ENCODE assay signal across 8 cellular contexts in the genomic region with DNA sequence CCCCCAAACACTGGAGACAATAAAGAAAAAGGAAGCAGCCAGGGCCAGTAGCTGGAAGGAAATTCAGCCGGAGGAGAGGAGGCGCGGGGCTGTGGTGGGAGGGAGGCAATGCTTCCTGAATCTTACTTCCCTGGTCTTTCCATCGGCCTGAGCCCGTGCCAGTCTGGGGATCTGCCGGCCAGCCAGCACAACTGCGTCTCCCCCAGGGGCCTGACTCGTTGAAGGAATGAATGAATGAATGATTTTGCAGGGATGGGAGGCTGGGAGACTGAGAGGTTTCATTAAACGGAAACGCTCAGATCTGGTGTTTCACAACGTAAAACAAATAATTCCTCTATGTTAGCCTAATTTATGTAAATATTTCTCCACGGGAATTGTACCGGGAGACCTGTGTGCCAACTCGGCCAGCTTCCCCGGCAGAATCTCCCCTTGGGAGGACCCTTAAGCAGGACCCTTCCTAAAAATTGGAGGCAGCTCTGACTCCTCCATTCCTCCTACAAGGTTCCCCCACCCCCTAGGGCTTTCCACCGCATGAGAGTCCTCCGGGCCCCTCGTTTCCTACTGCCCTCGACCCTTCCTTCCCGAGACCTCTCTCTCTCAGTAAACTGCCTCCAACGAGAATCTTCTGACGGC. TPM values are rescaled to one million over a fixed set of nuclear protein-coding genes. Genes with fewer than 3 reads are reported as not detected.
A peak's percentile ranks its signal among the peaks of the same experiment; 100 is the strongest.
DNase-seq lines count a peak whose midpoint lies in the region; ATAC-seq and TF ChIP-seq lines count a peak whose summit lies in the region.

No MANE protein-coding gene starts in this region.

- peak overlapping the region; percentile 74 for H2AFZ ChIP-seq in smooth muscle cell (ENCODE audit: low read depth)

- WGBS in smooth muscle cell (ENCODE audit: low lambda C conversion rate), result 31% methylated on average over 22 of the region's 22 CpGs

- H3K9ac ChIP-seq in smooth muscle cell (ENCODE audit: low read depth), result peak overlapping the region; percentile 62

- H3K9me3 ChIP-seq in right atrium auricular region, result no peaks in the 10 kb centered on the region
- no peaks in the 10 kb centered on the region for H3K9me3 ChIP-seq in smooth muscle cell (replicated peaks; ENCODE audit: low read depth)

- TF ChIP-seq CTCF in HL-60 (IDR thresholded peaks at IDR 0.05; ENCODE audit: insufficient read depth, low read length), result no peak
- no peak for TF ChIP-seq CTCF in WI38 (IDR thresholded peaks at IDR 0.05; ENCODE audit: low read depth, low read length)
- TF ChIP-seq CTCF in right atrium auricular region (IDR thresholded peaks at IDR 0.05), result no peak
- no peak for TF ChIP-seq CTCF in smooth muscle cell (IDR thresholded peaks at IDR 0.05; ENCODE audit: borderline replicate concordance, insufficient read depth, poor library complexity, severe bottlenecking)

- peaks cover 3% of the 10 kb centered on the region for H3F3A ChIP-seq in smooth muscle cell (ENCODE audit: low read depth)

- ATAC-seq in HG03108 (IDR thresholded peaks at IDR 0.05; ENCODE audit: unreplicated experiment) (no peak), HG03196 (IDR thresholded peaks at IDR 0.05; ENCODE audit: unreplicated experiment) (no peak), GM19023 (IDR thresholded peaks at IDR 0.05; ENCODE audit: unreplicated experiment) (no peak)

- H3K4me3 ChIP-seq in HL-60 (replicated peaks; ENCODE audit: insufficient read depth, low read length) (peak overlapping the region; percentile 62), WI38 (ENCODE audit: low read depth, low read length) (peak overlapping the region; percentile 74), right atrium auricular region (peak overlapping the region; percentile 58 to 68), smooth muscle cell (peak overlapping the region; percentile 85)

- H3K4me2 ChIP-seq in smooth muscle cell, result peak overlapping the region; percentile 98

- H3K4me1 ChIP-seq in right atrium auricular region, result peaks cover 0 to 65% of the 10 kb centered on the region in 2 donors
- peaks cover 18% of the 10 kb centered on the region for H3K4me1 ChIP-seq in smooth muscle cell (ENCODE audit: low read depth)

- no peaks in the 10 kb centered on the region for H3K36me3 ChIP-seq in right atrium auricular region
- no peaks in the 10 kb centered on the region for H3K36me3 ChIP-seq in smooth muscle cell (ENCODE audit: low read depth)

- H3K79me2 ChIP-seq in smooth muscle cell (ENCODE audit: low read depth), result peaks cover 34% of the 10 kb centered on the region

- H4K20me1 ChIP-seq in smooth muscle cell (ENCODE audit: low read depth), result peaks cover 31% of the 10 kb centered on the region

- H3K27me3 ChIP-seq in HL-60 (ENCODE audit: insufficient read depth, poor library complexity, severe bottlenecking) (peaks cover 16% of the 10 kb centered on the region), right atrium auricular region (no peaks in the 10 kb centered on the region), smooth muscle cell (ENCODE audit: low read depth) (no peaks in the 10 kb centered on the region)

- peak overlapping the region; percentile 14 for H3K27ac ChIP-seq in HL-60 (replicated peaks)
- peak overlapping the region in 1 of 2 donors; percentile 33 for H3K27ac ChIP-seq in right atrium auricular region
- no peak overlapping the region for H3K27ac ChIP-seq in smooth muscle cell (ENCODE audit: low read depth)

- peak in 1 of 2 experiments; percentile 61 for DNase-seq in HL-60 (ENCODE audit: low read depth in 1 of 2, low spot score in 1 of 2)
- no peak for DNase-seq in right atrium auricular region (ENCODE audit: low spot score)
- DNase-seq in smooth muscle cell (lab: John Stamatoyannopoulos, UW; ENCODE audit: unreplicated experiment), result no peak
- no peak for DNase-seq in SHP77 (lab: John Stamatoyannopoulos, UW)

RNA-seq across cellular contexts. Expression of a gene that starts 1.3 kb away (rescaled TPM):
- 10 to 100 TPM; 27.9 to 36.5 TPM for total RNA-seq in right atrium auricular region
- total RNA-seq in smooth muscle cell, result 27.8 and 41.9 TPM in 2 replicates
- 26.6 and 47.2 TPM in 2 replicates for polyA plus RNA-seq in smooth muscle cell

RNA-seq across cellular contexts. Expression of a gene that starts 42.0 kb away (rescaled TPM):
- total RNA-seq in right atrium auricular region (10 to 100 TPM; 12.9 to 17.5 TPM), smooth muscle cell (5.8 and 11.9 TPM in 2 replicates)
- 21.5 and 30.9 TPM in 2 replicates for polyA plus RNA-seq in smooth muscle cell
